Comparison of ENCODE assay signal across 8 cellular contexts in genomic region chr16:75110637-75111513, GRCh38. TPM values are rescaled to one million over a fixed set of nuclear protein-coding genes. Genes with fewer than 3 reads are reported as not detected.
DNase-seq lines count a peak whose midpoint lies in the region; ATAC-seq and TF ChIP-seq lines count a peak whose summit lies in the region.

No MANE protein-coding gene starts in this region.

- peaks cover 76 to 89% (median 80%) of the 10 kb centered on the region in 10 experiments for H3K4me1 ChIP-seq in BLaER1 treated with 17β-estradiol and CSF1 and Interleukin-3, amounts not matched to agents 10 nM and 100 nM
- H3K4me1 ChIP-seq in duodenal mucosa (ENCODE audit: control insufficient read depth in 1 of 2, insufficient read depth in 2 of 2, low read length in 2 of 2) (peaks cover 39 to 54% of the 10 kb centered on the region in 2 donors), lung (ENCODE audit: control insufficient read depth in 2 of 2, insufficient read depth in 2 of 2, low read length in 2 of 2) (peaks cover 0 to 45% of the 10 kb centered on the region in 2 donors)

- H3K27me3 ChIP-seq in BLaER1 treated with 17β-estradiol and CSF1 and Interleukin-3, amounts not matched to agents 10 nM and 100 nM, result peaks cover 0 to 19% (median 0%) of the 10 kb centered on the region in 11 experiments; a peak in 6 of 22 replicates
- H3K27me3 ChIP-seq in duodenal mucosa (ENCODE audit: control insufficient read depth in 1 of 2, insufficient read depth in 2 of 2, low read length in 2 of 2) (no peaks in the 10 kb centered on the region), lung (ENCODE audit: control insufficient read depth, insufficient read depth) (no peaks in the 10 kb centered on the region)

- H3K36me3 ChIP-seq in BLaER1 treated with 17β-estradiol and CSF1 and Interleukin-3, amounts not matched to agents 10 nM and 100 nM, result peaks cover 0 to 12% (median 7%) of the 10 kb centered on the region in 11 experiments; a peak in 7 of 22 replicates
- H3K36me3 ChIP-seq in duodenal mucosa (ENCODE audit: control insufficient read depth in 1 of 2, insufficient read depth in 2 of 2, low read length in 2 of 2) (peaks cover 0 to 11% of the 10 kb centered on the region in 2 donors), lung (ENCODE audit: control insufficient read depth in 2 of 2, insufficient read depth in 2 of 2, low read length in 2 of 2) (peaks cover 0 to 7% of the 10 kb centered on the region in 2 donors)

- H3K4me3 ChIP-seq in BLaER1 treated with 17β-estradiol and CSF1 and Interleukin-3, amounts not matched to agents 10 nM and 100 nM, result peak overlapping the region; percentile 1 to 62 (median 54); a peak in 19 of 20 replicates
- H3K4me3 ChIP-seq in duodenal mucosa (ENCODE audit: low read depth in 1 of 2, low read length in 2 of 2) (peak overlapping the region; percentile 39 to 59), lung (no peak overlapping the region)

- TF ChIP-seq CTCF in lung (IDR thresholded peaks at IDR 0.05; ENCODE audit: control extremely low read depth, extremely low read depth), result peak; percentile 95

- WGBS in lung, 2 donors, result 23 to 26% methylated on average over 28 of the region's 28 CpGs

- peaks cover 0 to 30% (median 14%) of the 10 kb centered on the region in 11 experiments; a peak in 7 of 22 replicates for H4K20me1 ChIP-seq in BLaER1 treated with 17β-estradiol and CSF1 and Interleukin-3, amounts not matched to agents 10 nM and 100 nM

- ATAC-seq in GM19351 (IDR thresholded peaks at IDR 0.05; ENCODE audit: unreplicated experiment), result peak; percentile 68
- ATAC-seq in HG03460 (IDR thresholded peaks at IDR 0.05; ENCODE audit: unreplicated experiment), result peak; percentile 62
- peak; percentile 66 for ATAC-seq in lung (ENCODE audit: insufficient read depth, low FRiP score)

- peaks cover 0 to 6% (median 0%) of the 10 kb centered on the region in 11 experiments; a peak in 1 of 22 replicates for H3K9me3 ChIP-seq in BLaER1 treated with 17β-estradiol and CSF1 and Interleukin-3, amounts not matched to agents 10 nM and 100 nM (replicated peaks in 1 of 11)
- H3K9me3 ChIP-seq in duodenal mucosa (ENCODE audit: control insufficient read depth in 1 of 2, low read length in 2 of 2) (no peaks in the 10 kb centered on the region), lung (ENCODE audit: control insufficient read depth in 2 of 2, insufficient read depth in 1 of 2, low read length in 1 of 2) (no peaks in the 10 kb centered on the region)

- peak overlapping the region; percentile 93 to 99 (median 96) for H3K4me2 ChIP-seq in BLaER1 treated with 17β-estradiol and CSF1 and Interleukin-3, amounts not matched to agents 10 nM and 100 nM

- H3K9ac ChIP-seq in BLaER1 treated with 17β-estradiol and CSF1 and Interleukin-3, amounts not matched to agents 10 nM and 100 nM, result peak overlapping the region in 10 of 11 experiments; percentile 66 to 91 (median 86); a peak in 20 of 22 replicates
- peak overlapping the region; percentile 35 to 45 for H3K9ac ChIP-seq in duodenal mucosa (ENCODE audit: low read depth in 1 of 2, low read length in 2 of 2)

- DNase-seq in NCI-H69 (lab: John Stamatoyannopoulos, UW) (peak; percentile 77), lung (ENCODE audit: low spot score) (peak; percentile 89)
- DNase-seq in activated CD4-positive, alpha-beta T cell treated with anti-CD3 and anti-CD28 coated beads, Interleukin-2, amount 50 U/mL, for 48 hours, result peak; percentile 84 to 89
- DNase-seq in stimulated activated CD4-positive, alpha-beta T cell treated with anti-CD3 and anti-CD28 coated beads, TNF-alpha, amount 100 ng/mL, for 24 hours (ENCODE audit: low read depth in 3 of 3), result peak; percentile 61 to 79 (median 68)

- H3K27ac ChIP-seq in BLaER1 treated with 17β-estradiol and CSF1 and Interleukin-3, amounts not matched to agents 10 nM and 100 nM, result peak overlapping the region in 9 of 11 experiments; percentile 90 to 99 (median 96); a peak in 19 of 22 replicates
- H3K27ac ChIP-seq in duodenal mucosa (ENCODE audit: low read depth, low read length) (no peak overlapping the region), lung (ENCODE audit: low read depth in 1 of 2, low read length in 1 of 2) (peak overlapping the region; percentile 71 to 77)

RNA-seq across cellular contexts. Expression of gene LDHD, which starts 5.7 kb away (rescaled TPM):
- 10 to 100 TPM in 1 of 2 donors, 1 to 10 TPM in 1; 7.0 to 17.0 TPM for total RNA-seq in lung
- 1 to 10 TPM; 4.3 to 9.2 TPM for polyA plus RNA-seq in lung

RNA-seq across cellular contexts. Expression of gene ZFP1, which starts 37.4 kb away (rescaled TPM):
- 10 to 100 TPM in 1 of 2 donors, 1 to 10 TPM in 1; 8.7 to 18.4 TPM for total RNA-seq in lung
- 1 to 10 TPM; 3.3 to 3.5 TPM for polyA plus RNA-seq in lung
